Comparison of ENCODE assay signal across 22 cellular contexts in the genomic region with DNA sequence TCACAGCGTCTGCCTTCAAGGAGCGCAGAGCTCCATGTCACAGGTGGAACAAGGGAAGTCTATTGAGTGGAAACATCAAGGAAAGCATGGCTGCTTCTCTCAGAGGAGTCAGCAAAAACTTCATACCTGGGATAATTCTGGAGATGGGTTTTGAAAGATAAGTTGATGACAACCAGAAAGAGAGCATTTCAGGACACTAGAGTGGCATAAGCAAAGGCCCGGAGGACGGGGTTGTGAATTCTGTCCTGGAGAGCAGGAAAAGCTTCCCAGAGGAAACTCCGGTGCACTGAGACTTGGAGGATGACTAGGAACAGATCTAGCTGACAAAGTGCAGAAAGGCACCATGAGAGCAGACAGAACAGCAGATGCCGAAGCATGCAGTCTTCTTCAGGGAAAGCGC.
"Had no signal": no experiment of that assay in that cellular context is flagged by ENCODE, and none has a peak within 500 bp of the region (broad histone marks: within the 10 kb centered on the region; RNA-seq: fewer than 3 reads in every experiment).

No MANE protein-coding gene starts in this region.

- H2AFZ ChIP-seq: hepatocyte had no signal

- H3K4me1 Mint-ChIP-seq: central memory CD8-positive, alpha-beta T cell; natural killer cell; stimulated activated effector memory CD8-positive, alpha-beta T cell treated with anti-CD3 and anti-CD28 coated beads, Interleukin-12 subunit alpha, Interleukin-12 subunit beta, amount 100 ng/mL, for 72 hours had no signal

- H3K9me3 Mint-ChIP-seq: dendritic cell treated with granulocyte-macrophage colony-stimulating factor and Interleukin-4, amounts not matched to agents 40 ng/mL and 50 ng/mL, for 4 days; natural killer cell; neural crest cell; stimulated activated effector memory CD8-positive, alpha-beta T cell treated with anti-CD3 and anti-CD28 coated beads, Interleukin-12 subunit alpha, Interleukin-12 subunit beta, amount 100 ng/mL, for 72 hours; type B pancreatic cell had no signal

- H3K27ac Mint-ChIP-seq: dendritic cell treated with granulocyte-macrophage colony-stimulating factor and Interleukin-4, amounts not matched to agents 40 ng/mL and 50 ng/mL, for 4 days; natural killer cell; stimulated activated effector memory CD8-positive, alpha-beta T cell treated with anti-CD3 and anti-CD28 coated beads, Interleukin-12 subunit alpha, Interleukin-12 subunit beta, amount 100 ng/mL, for 72 hours; type B pancreatic cell had no signal

- H3K4me3 ChIP-seq: colonic mucosa, esophagus muscularis mucosa, hepatocyte, left lung, lower lobe of right lung, prostate gland, right lobe of liver, stomach, thyroid gland had no signal

- H3K4me2 ChIP-seq: hepatocyte had no signal

- H3K36me3 ChIP-seq: colonic mucosa, esophagus muscularis mucosa, left lung, lower lobe of right lung, prostate gland, right lobe of liver, stomach, thyroid gland had no signal

- ATAC-seq: left lung; lower lobe of right lung; natural killer cell; right lobe of liver; stimulated activated effector memory CD8-positive, alpha-beta T cell treated with anti-CD3 and anti-CD28 coated beads, Interleukin-12 subunit alpha, Interleukin-12 subunit beta, amount 100 ng/mL, for 72 hours had no signal

- H3K79me2 ChIP-seq: hepatocyte had no signal

- H3K4me1 ChIP-seq: colonic mucosa, left lung, lower lobe of right lung, prostate gland, right lobe of liver, stomach had no signal

- H3K9me3 ChIP-seq: colonic mucosa, esophagus muscularis mucosa, left lung, lower lobe of right lung, prostate gland, right lobe of liver, stomach, thyroid gland had no signal

- H3K27ac ChIP-seq: colonic mucosa, esophagus muscularis mucosa, hepatocyte, left lung, lower lobe of right lung, prostate gland, right lobe of liver, stomach had no signal

- H3K36me3 Mint-ChIP-seq: natural killer cell; stimulated activated effector memory CD8-positive, alpha-beta T cell treated with anti-CD3 and anti-CD28 coated beads, Interleukin-12 subunit alpha, Interleukin-12 subunit beta, amount 100 ng/mL, for 72 hours; type B pancreatic cell had no signal

- H3K4me3 Mint-ChIP-seq: central memory CD8-positive, alpha-beta T cell; dendritic cell treated with granulocyte-macrophage colony-stimulating factor and Interleukin-4, amounts not matched to agents 40 ng/mL and 50 ng/mL, for 4 days; natural killer cell; neural crest cell; stimulated activated effector memory CD8-positive, alpha-beta T cell treated with anti-CD3 and anti-CD28 coated beads, Interleukin-12 subunit alpha, Interleukin-12 subunit beta, amount 100 ng/mL, for 72 hours; type B pancreatic cell had no signal

- DNase-seq: colonic mucosa; effector CD8-positive, alpha-beta T cell; foreskin melanocyte; kidney; left lung; lower lobe of right lung; natural killer cell; nucleus accumbens; right lobe of liver; stimulated activated CD4-positive, alpha-beta T cell treated with anti-CD3 and anti-CD28 coated beads, Interleukin-2, amount 100 ng/mL, for 24 hours; stimulated activated CD4-positive, alpha-beta T cell treated with anti-CD3 and anti-CD28 coated beads, Interleukin-4, amount 100 ng/mL, for 24 hours; stimulated activated naive CD4-positive, alpha-beta T cell treated with Interleukin-2 at 50 U/mL for 16 hours; stomach; thyroid gland had no signal

- H3K27me3 ChIP-seq: colonic mucosa, esophagus muscularis mucosa, hepatocyte, left lung, right lobe of liver, stomach, thyroid gland had no signal

- H3K27me3 Mint-ChIP-seq: type B pancreatic cell had no signal
